Comparison of ENCODE assay signal across 9 cellular contexts in genomic region chr1:210252621-210253041, GRCh38. TPM values are rescaled to one million over a fixed set of nuclear protein-coding genes. Genes with fewer than 3 reads are reported as not detected.
DNase-seq lines count a peak whose midpoint lies in the region; ATAC-seq, FAIRE-seq and TF ChIP-seq lines count a peak whose summit lies in the region.
"Had no signal": no experiment of that assay in that cellular context is flagged by ENCODE, and none has a peak within 500 bp of the region (broad histone marks: within the 10 kb centered on the region; RNA-seq: fewer than 3 reads in every experiment).

No MANE protein-coding gene starts in this region.

- intact Hi-C loops in right cardiac atrium (cut with DNase I) (loop anchor here in 1 of 4 donors (10.0 kb wide), 1 partner anchor 52 kb away; no protein-coding TSS in a partner anchor), pancreas (cut with DNase I) (no loop called here), gastrocnemius medialis (cut with DNase I; ENCODE audit: low total_unique reads) (no loop called here)

- H3K36me3 ChIP-seq in Peyer's patch (no peaks in the 10 kb centered on the region), pancreas (no peaks in the 10 kb centered on the region), gastrocnemius medialis (no peaks in the 10 kb centered on the region)

- TF ChIP-seq CTCF in GM13976 (IDR thresholded peaks at IDR 0.05; ENCODE audit: borderline replicate concordance, control extremely low read depth, extremely low read depth, insufficient read depth, missing control alignments) (no peak), Peyer's patch (IDR thresholded peaks at IDR 0.05) (no peak), pancreas (IDR thresholded peaks at IDR 0.05) (no peak), gastrocnemius medialis (IDR thresholded peaks at IDR 0.05 in 4 of 5, conservative IDR thresholded peaks at IDR 0.05 in 1 of 5) (no peak)

- in situ Hi-C loops in GM13976 (cut with MboI; ENCODE audit: low sequenced_read_pairs, unreplicated experiment) (no loop called here), gastrocnemius medialis (cut with MboI; ENCODE audit: low sequenced_read_pairs in 4 of 4) (no loop called here)

- ATAC-seq in right cardiac atrium, result peak; percentile 76 to 85
- ATAC-seq in pancreas, result peak in 3 of 4 donors; percentile 36 to 63 (median 38)
- ATAC-seq in esophagus mucosa, result no peak
- ATAC-seq in gastrocnemius medialis, result no peak
- no peak for ATAC-seq in GM18909 (IDR thresholded peaks at IDR 0.05; ENCODE audit: poor library complexity, unreplicated experiment)

- DNase-seq in GM13976 (ENCODE audit: low spot score) (peak; percentile 45), Peyer's patch (peak in 2 of 3 donors; percentile 57 to 58), right cardiac atrium (peak; percentile 57 to 84 (median 82)), pancreas (peak in 3 of 6 donors; percentile 35 to 73 (median 65)), ureter (ENCODE audit: low spot score) (no peak), gastrocnemius medialis (no peak)

- H3K9me3 ChIP-seq in Peyer's patch (no peaks in the 10 kb centered on the region), right cardiac atrium (ENCODE audit: control insufficient read depth, low read length) (no peaks in the 10 kb centered on the region), pancreas (no peaks in the 10 kb centered on the region), gastrocnemius medialis (no peaks in the 10 kb centered on the region)

- H3K4me3 ChIP-seq in Peyer's patch, result peak overlapping the region in 2 of 4 donors; percentile 11 to 63
- H3K4me3 ChIP-seq in right cardiac atrium (ENCODE audit: low read length), result peak overlapping the region; percentile 6
- H3K4me3 ChIP-seq in pancreas, result no peak overlapping the region
- peak overlapping the region in 1 of 4 donors; percentile 5 for H3K4me3 ChIP-seq in gastrocnemius medialis

- H3K4me1 ChIP-seq in Peyer's patch, result peaks cover 0 to 29% (median 8%) of the 10 kb centered on the region in 4 donors
- peaks cover 4% of the 10 kb centered on the region for H3K4me1 ChIP-seq in right cardiac atrium (ENCODE audit: control insufficient read depth, insufficient read depth, low read length)
- no peaks in the 10 kb centered on the region for H3K4me1 ChIP-seq in pancreas
- H3K4me1 ChIP-seq in gastrocnemius medialis, result peaks cover 6 to 12% of the 10 kb centered on the region in 2 donors

- H3K27me3 ChIP-seq in Peyer's patch (no peaks in the 10 kb centered on the region), right cardiac atrium (ENCODE audit: control insufficient read depth, insufficient read depth) (no peaks in the 10 kb centered on the region), pancreas (peaks cover 0 to 4% (median 0%) of the 10 kb centered on the region in 4 donors), gastrocnemius medialis (peaks cover 0 to 17% (median 0%) of the 10 kb centered on the region in 3 donors)

- no peak for FAIRE-seq in pancreas (lab: Jason Lieb, UNC)

- no peak for TF ChIP-seq POLR2A in Peyer's patch (IDR thresholded peaks at IDR 0.05)
- TF ChIP-seq POLR2A in gastrocnemius medialis (IDR thresholded peaks at IDR 0.05), result no peak

- no peak overlapping the region for H3K27ac ChIP-seq in Peyer's patch
- H3K27ac ChIP-seq in right cardiac atrium (ENCODE audit: low read length), result no peak overlapping the region
- no peak overlapping the region for H3K27ac ChIP-seq in pancreas
- H3K27ac ChIP-seq in gastrocnemius medialis, result no peak overlapping the region

- WGBS in right cardiac atrium, result 17% methylated on average over 28 of the region's 28 CpGs
- 25 to 41% methylated on average over 23 to 28 of the region's 28 CpGs for WGBS in pancreas, 2 donors

RNA-seq across cellular contexts. Expression of gene SERTAD4, which starts 20.0 kb away (rescaled TPM):
- total RNA-seq in Peyer's patch (1 to 10 TPM in 3 of 4 donors, under 1 TPM in 1; 0.18 to 1.7 (median 1.3) TPM), right cardiac atrium (10 to 100 TPM in 3 of 4 donors, 1 to 10 TPM in 1; 9.5 to 16.4 (median 13.0) TPM), pancreas (under 1 TPM; 0.14 to 0.97 (median 0.26) TPM), ureter (2.1 TPM), esophagus mucosa (8.7 TPM), gastrocnemius medialis (under 1 TPM in 3 of 4 donors, not detected in 1; 0.10 to 0.41 (median 0.16) TPM)
- polyA plus RNA-seq in right cardiac atrium (1.9 TPM), pancreas (under 1 TPM; 0.16 to 0.34 TPM)
- total RNA-seq: OCI-LY7 had no signal

Comparison
In these comparisons a context has a peak if more than half of its experiments do, and no peak if none do; other contexts are left out.
1. DNase-seq: peak in GM13976 (single experiment), Peyer's patch (2 of 3) and right cardiac atrium (3 of 3); none in ureter (single experiment) and gastrocnemius medialis (0 of 2).
2. ATAC-seq: peak in right cardiac atrium (2 of 2) and pancreas (3 of 4); none in esophagus mucosa (single experiment), gastrocnemius medialis (0 of 2) and GM18909 (single experiment).